In the genomic region with DNA sequence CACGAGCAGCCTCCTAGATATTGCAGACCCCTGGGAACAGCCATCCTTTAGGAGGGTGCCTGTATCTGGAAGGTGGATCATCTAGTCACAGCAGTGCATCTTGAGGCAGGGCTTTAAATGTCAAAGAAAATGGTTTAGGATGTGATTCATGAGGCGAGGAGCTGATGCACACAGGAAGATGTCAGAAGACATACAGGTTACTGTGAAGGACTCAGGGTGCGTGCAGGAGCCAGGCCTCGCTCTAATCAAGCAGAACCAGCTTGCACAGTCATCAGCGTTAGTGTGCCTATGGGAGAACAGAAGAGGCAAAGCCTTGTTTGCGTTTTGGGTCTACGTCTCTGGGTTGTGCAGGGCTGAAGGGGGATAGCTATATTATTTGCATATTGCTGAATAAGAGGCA, we compare ENCODE assay signal across 16 cellular contexts.
DNase-seq lines count a peak whose midpoint lies in the region; ATAC-seq and TF ChIP-seq lines count a peak whose summit lies in the region.
"Had no signal": no experiment of that assay in that cellular context is flagged by ENCODE, and none has a peak within 500 bp of the region (broad histone marks: within the 10 kb centered on the region; RNA-seq: fewer than 3 reads in every experiment).

No MANE protein-coding gene starts in this region.

- DNase-seq in Daoy (ENCODE audit: low read depth) (peak; percentile 57), M059J (ENCODE audit: low read depth) (peak; percentile 34), neural progenitor cell (ENCODE audit: low spot score) (no peak), Caco-2 (no peak), lower lobe of right lung (no peak)
- no peak for DNase-seq in effector memory CD8-positive, alpha-beta T cell
- DNase-seq: BE2C; CD4-positive, alpha-beta memory T cell; EL; HCEC 1CT; NCI-H1048; NCI-H345; NCI-H748 treated with DMSO at 0.1 percent for 48 hours; SHP77 treated with DMSO at 0.1 percent for 48 hours had no signal

- H3K4me1 Mint-ChIP-seq in effector memory CD8-positive, alpha-beta T cell (ENCODE audit: low read depth in 2 of 2), result peaks cover 8 to 22% of the 10 kb centered on the region in 2 donors
- H3K4me1 Mint-ChIP-seq in neural progenitor cell, result peaks cover 25% of the 10 kb centered on the region
- peaks cover 7% of the 10 kb centered on the region for H3K4me1 Mint-ChIP-seq in Caco-2 (ENCODE audit: low read depth, unreplicated experiment)

- CTCF ChIA-PET in Caco-2 (lab: Charles Lee), result no interaction called here

- H3K9me3 ChIP-seq in neural progenitor cell (ENCODE audit: low read depth) (no peaks in the 10 kb centered on the region), Caco-2 (no peaks in the 10 kb centered on the region), lower lobe of right lung (no peaks in the 10 kb centered on the region)
- H3K9me3 ChIP-seq: BE2C had no signal

- peaks cover 18% of the 10 kb centered on the region for H3F3A ChIP-seq in neural progenitor cell (ENCODE audit: low read depth)

- TF ChIP-seq CTCF in neural progenitor cell (IDR thresholded peaks at IDR 0.05) (no peak), Caco-2 (IDR thresholded peaks at IDR 0.05; ENCODE audit: insufficient read depth in 1 of 2, low read depth in 1 of 2, low read length in 1 of 2, severe bottlenecking in 1 of 2, unreplicated experiment in 1 of 2) (no peak), lower lobe of right lung (IDR thresholded peaks at IDR 0.05) (no peak)

- no peaks in the 10 kb centered on the region for H3K9me3 Mint-ChIP-seq in effector memory CD8-positive, alpha-beta T cell
- H3K9me3 Mint-ChIP-seq in neural progenitor cell (no peaks in the 10 kb centered on the region), Caco-2 (ENCODE audit: unreplicated experiment) (no peaks in the 10 kb centered on the region)

- H3K27ac ChIP-seq in neural progenitor cell (no peak overlapping the region), lower lobe of right lung (no peak overlapping the region)

- H3K4me2 ChIP-seq in neural progenitor cell, result no peak overlapping the region

- no peaks in the 10 kb centered on the region for H4K20me1 ChIP-seq in neural progenitor cell (ENCODE audit: low read depth)

- intact Hi-C loops in Caco-2 (cut with micrococcal nuclease; ENCODE audit: unreplicated experiment) (no loop called here), lower lobe of right lung (cut with DNase I) (no loop called here)

- no TSS peak for BruUV-seq in Caco-2 (replicated peaks; lab: Mats Ljungman, UMichigan)

- POLR2A ChIA-PET in Caco-2 (lab: Charles Lee), result no interaction called here

- H3K9ac ChIP-seq in neural progenitor cell, result no peak overlapping the region

- H3K4me3 ChIP-seq in neural progenitor cell (no peak overlapping the region), Caco-2 (ENCODE audit: low read depth, low read length) (no peak overlapping the region), lower lobe of right lung (no peak overlapping the region)

- H3K36me3 ChIP-seq in neural progenitor cell (no peaks in the 10 kb centered on the region), Caco-2 (ENCODE audit: control insufficient read depth, insufficient read depth, low read length) (no peaks in the 10 kb centered on the region), lower lobe of right lung (no peaks in the 10 kb centered on the region)
- H3K36me3 ChIP-seq: BE2C had no signal

- H3K4me1 ChIP-seq in neural progenitor cell, result peaks cover 25% of the 10 kb centered on the region
- H3K4me1 ChIP-seq in Caco-2, result no peaks in the 10 kb centered on the region
- H3K4me1 ChIP-seq in lower lobe of right lung, result no peaks in the 10 kb centered on the region

- H3K36me3 Mint-ChIP-seq in effector memory CD8-positive, alpha-beta T cell (ENCODE audit: insufficient read depth), result peaks cover 3% of the 10 kb centered on the region
- H3K36me3 Mint-ChIP-seq in neural progenitor cell, result no peaks in the 10 kb centered on the region
- H3K36me3 Mint-ChIP-seq in Caco-2 (ENCODE audit: insufficient read depth, unreplicated experiment), result no peaks in the 10 kb centered on the region
- H3K36me3 Mint-ChIP-seq: CD4-positive, alpha-beta memory T cell had no signal

- H3K4me3 Mint-ChIP-seq in effector memory CD8-positive, alpha-beta T cell, result no peak overlapping the region
- H3K4me3 Mint-ChIP-seq in neural progenitor cell, result no peak overlapping the region
- H3K4me3 Mint-ChIP-seq in Caco-2 (ENCODE audit: unreplicated experiment), result no peak overlapping the region
- H3K4me3 Mint-ChIP-seq: CD4-positive, alpha-beta memory T cell had no signal

- H3K27ac Mint-ChIP-seq in effector memory CD8-positive, alpha-beta T cell, result peak overlapping the region in 1 of 2 donors; percentile 73
- no peak overlapping the region for H3K27ac Mint-ChIP-seq in neural progenitor cell
- H3K27ac Mint-ChIP-seq in Caco-2 (ENCODE audit: unreplicated experiment), result no peak overlapping the region

- ATAC-seq in effector memory CD8-positive, alpha-beta T cell (replicated peaks), result peak; percentile 51
- ATAC-seq in GM19328 (IDR thresholded peaks at IDR 0.05; ENCODE audit: unreplicated experiment) (no peak), lower lobe of right lung (no peak)
- ATAC-seq: Panc1 had no signal

- H3K27me3 ChIP-seq in neural progenitor cell (no peaks in the 10 kb centered on the region), Caco-2 (replicated peaks; ENCODE audit: control insufficient read depth, insufficient read depth, low read length) (no peaks in the 10 kb centered on the region), lower lobe of right lung (ENCODE audit: low read depth) (no peaks in the 10 kb centered on the region)
- H3K27me3 ChIP-seq: BE2C had no signal

- H3K79me2 ChIP-seq in neural progenitor cell (ENCODE audit: low read depth), result no peaks in the 10 kb centered on the region

- H2AFZ ChIP-seq in neural progenitor cell (replicated peaks), result peak overlapping the region; percentile 71

- H3K27me3 Mint-ChIP-seq in effector memory CD8-positive, alpha-beta T cell, result no peaks in the 10 kb centered on the region
- H3K27me3 Mint-ChIP-seq in neural progenitor cell (ENCODE audit: insufficient read depth, low read depth) (no peaks in the 10 kb centered on the region), Caco-2 (ENCODE audit: insufficient read depth, unreplicated experiment) (peaks cover 12% of the 10 kb centered on the region)

Comparison
In these comparisons a context has a peak if more than half of its experiments do, and no peak if none do; other contexts are left out.
1. DNase-seq: peak in Daoy (single experiment) and M059J (single experiment); none in effector memory CD8-positive, alpha-beta T cell (0 of 3), neural progenitor cell (single experiment), Caco-2 (0 of 2) and lower lobe of right lung (single experiment).